In genomic region chr3:141183606-141184005, GRCh38 we compare ENCODE assay signal across 7 cellular contexts.
"Had no signal": no experiment of that assay in that cellular context is flagged by ENCODE, and none has a peak within 500 bp of the region (broad histone marks: within the 10 kb centered on the region; RNA-seq: fewer than 3 reads in every experiment).

No MANE protein-coding gene starts in this region.

- ATAC-seq: GM23338, K562 had no signal

- H3K4me3 Mint-ChIP-seq: GM23338, H9 had no signal

- H3K27ac Mint-ChIP-seq: GM23338, H9 had no signal

- DNase-seq: H9, HCEC 1CT, IMR-90, KG1 had no signal

- H3K4me3 ChIP-seq: GM23338, K562 had no signal

- H3K4me1 Mint-ChIP-seq: GM23338, H9 had no signal

- H3K27ac ChIP-seq: HL-60 had no signal
